Comparison of ENCODE assay signal across 28 cellular contexts in the genomic region with DNA sequence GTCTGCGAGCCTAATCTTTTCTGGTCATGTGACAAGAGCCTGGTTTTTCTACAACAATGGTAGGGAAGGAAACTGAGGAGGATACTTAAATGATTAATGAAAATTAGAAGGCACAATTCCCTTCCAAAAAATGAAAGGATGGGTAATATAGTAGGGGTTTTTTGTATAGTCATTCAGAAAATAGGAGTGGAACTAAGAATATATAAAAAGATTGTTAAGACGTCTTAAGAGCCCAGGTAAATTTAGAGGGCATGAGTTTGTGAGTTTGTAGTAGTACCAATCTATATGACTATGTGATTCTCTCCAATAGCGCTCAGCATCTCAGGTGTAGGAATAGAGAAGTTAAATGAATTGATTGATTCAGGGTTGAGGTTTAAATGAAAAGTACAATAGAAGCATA.
"Had no signal": no experiment of that assay in that cellular context is flagged by ENCODE, and none has a peak within 500 bp of the region (broad histone marks: within the 10 kb centered on the region; RNA-seq: fewer than 3 reads in every experiment).

No MANE protein-coding gene starts in this region.

- H3K36me3 ChIP-seq: colonic mucosa, esophagus muscularis mucosa, esophagus squamous epithelium, gastrocnemius medialis, gastroesophageal sphincter, heart left ventricle, heart right ventricle had no signal

- DNase-seq: colonic mucosa; cortex of kidney; dermis blood vessel endothelial cell; dorsolateral prefrontal cortex; effector CD4-positive, alpha-beta T cell; effector CD8-positive, alpha-beta T cell; effector memory CD4-positive, alpha-beta T cell; effector memory CD8-positive, alpha-beta T cell; endodermal cell; erythroblast; esophagus squamous epithelium; foreskin fibroblast; foreskin keratinocyte; foreskin melanocyte; gastrocnemius medialis; glutamatergic neuron; head of caudate nucleus; heart left ventricle; heart right ventricle had no signal

- H3K79me2 ChIP-seq: hepatocyte had no signal

- FAIRE-seq: endometrium, endothelial cell of umbilical vein, frontal cortex had no signal

- H3K4me3 ChIP-seq: colonic mucosa, coronary artery, dorsolateral prefrontal cortex, esophagus muscularis mucosa, esophagus squamous epithelium, gastrocnemius medialis, gastroesophageal sphincter, heart left ventricle, heart right ventricle, hepatocyte had no signal

- H3K27me3 ChIP-seq: colonic mucosa, dorsolateral prefrontal cortex, esophagus muscularis mucosa, esophagus squamous epithelium, foreskin keratinocyte, gastrocnemius medialis, gastroesophageal sphincter, heart left ventricle, heart right ventricle, hepatocyte had no signal

- H2AFZ ChIP-seq: hepatocyte had no signal

- H3K4me2 ChIP-seq: hepatocyte had no signal

- H3K27ac ChIP-seq: colonic mucosa, coronary artery, dorsolateral prefrontal cortex, epithelial cell of prostate, esophagus muscularis mucosa, esophagus squamous epithelium, foreskin keratinocyte, gastrocnemius medialis, gastroesophageal sphincter, heart left ventricle, heart right ventricle, hepatocyte had no signal

- H3K9me3 ChIP-seq: colonic mucosa, esophagus muscularis mucosa, esophagus squamous epithelium, gastrocnemius medialis, gastroesophageal sphincter, heart left ventricle, heart right ventricle had no signal

- H3K4me1 ChIP-seq: colonic mucosa, esophagus muscularis mucosa, esophagus squamous epithelium, foreskin keratinocyte, gastrocnemius medialis, gastroesophageal sphincter, heart left ventricle, heart right ventricle had no signal

- ATAC-seq: effector memory CD8-positive, alpha-beta T cell; esophagus mucosa; foreskin keratinocyte; gastrocnemius medialis; gastroesophageal sphincter; heart left ventricle; heart right ventricle had no signal
